9 cellular contexts compared by ENCODE assay signal in the genomic region with DNA sequence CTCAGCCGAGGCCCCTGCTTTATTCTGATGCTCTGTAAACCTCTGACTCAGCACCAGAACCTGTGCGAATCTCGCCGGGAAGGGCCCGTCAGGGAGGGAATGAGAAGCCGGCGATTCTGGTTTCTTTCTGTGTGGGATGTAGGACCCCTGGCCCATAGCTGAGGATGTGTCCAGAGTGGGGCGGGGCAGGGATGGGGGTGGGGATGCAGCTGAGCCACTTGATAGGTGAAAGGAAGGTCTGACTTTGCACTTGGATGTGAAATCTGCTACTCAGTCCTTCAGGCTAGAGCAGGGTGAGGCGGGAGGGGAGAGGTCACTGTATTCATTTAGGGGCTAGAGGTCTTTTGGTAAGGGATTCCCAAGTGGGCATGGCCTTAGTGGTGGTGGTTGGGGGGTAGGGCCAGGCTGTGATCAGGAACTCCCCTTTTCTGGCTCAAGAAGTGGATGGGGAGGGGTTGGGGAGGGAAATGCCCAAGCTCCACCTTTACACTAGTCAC. TPM values are rescaled to one million over a fixed set of nuclear protein-coding genes. Genes with fewer than 3 reads are reported as not detected.
A peak's percentile ranks its signal among the peaks of the same experiment; 100 is the strongest.
DNase-seq lines count a peak whose midpoint lies in the region; ATAC-seq and TF ChIP-seq lines count a peak whose summit lies in the region.
"Had no signal": no experiment of that assay in that cellular context is flagged by ENCODE, and none has a peak within 500 bp of the region (broad histone marks: within the 10 kb centered on the region; RNA-seq: fewer than 3 reads in every experiment).

No MANE protein-coding gene starts in this region.

- H3K36me3 ChIP-seq in adipocyte (ENCODE audit: control insufficient read depth, insufficient read depth, low read length, severe bottlenecking), result no peaks in the 10 kb centered on the region

- H3K4me3 ChIP-seq in HFF-Myc (replicated peaks; ENCODE audit: low read depth, low read length) (peak overlapping the region; percentile 40; the same call in 1 of the 2 replicates), adipocyte (ENCODE audit: low read length) (no peak overlapping the region)

- peaks cover 11% of the 10 kb centered on the region for H3K4me1 ChIP-seq in adipocyte (ENCODE audit: control insufficient read depth, insufficient read depth, low read length)

- no peak overlapping the region for H3K9ac ChIP-seq in adipocyte (ENCODE audit: low read length)

- H3K36me3 Mint-ChIP-seq in natural killer cell, result no peaks in the 10 kb centered on the region

- H3K27ac Mint-ChIP-seq in natural killer cell, result peak overlapping the region in 1 of 2 donors; percentile 86

- DNase-seq in ELR (ENCODE audit: low read depth) (peak; percentile 79), HFF-Myc (ENCODE audit: extremely low read depth, low read depth) (no peak), adipocyte (ENCODE audit: low read depth) (peak; percentile 73), natural killer cell (no peak)
- DNase-seq in activated effector memory CD4-positive, alpha-beta T cell treated with anti-CD3 and anti-CD28 coated beads, Interleukin-2, amount 50 U/mL, for 16 hours, result no peak
- DNase-seq: kidney glomerular epithelial cell had no signal

- H3K4me3 Mint-ChIP-seq in natural killer cell, result peak overlapping the region; percentile 49

- peaks cover 17% of the 10 kb centered on the region for H3K9me3 ChIP-seq in adipocyte (ENCODE audit: control insufficient read depth, low read length)

- ATAC-seq in natural killer cell (peak in 2 of 3 donors; percentile 13 to 19), GM21717 (IDR thresholded peaks at IDR 0.05; ENCODE audit: unreplicated experiment) (no peak), GM19397 (IDR thresholded peaks at IDR 0.05; ENCODE audit: unreplicated experiment) (no peak), HG02885 (IDR thresholded peaks at IDR 0.05; ENCODE audit: poor library complexity, unreplicated experiment) (no peak)

- H3K9me3 Mint-ChIP-seq in natural killer cell, result no peaks in the 10 kb centered on the region

- intact Hi-C loops in natural killer cell (cut with micrococcal nuclease), result loop anchor here (10.0 kb wide), 1 partner anchor 62 kb away; no protein-coding TSS in a partner anchor

- peaks cover 7% of the 10 kb centered on the region for H3K27me3 ChIP-seq in adipocyte (replicated peaks; ENCODE audit: control insufficient read depth, insufficient read depth, low read length)

- peaks cover 22 to 26% of the 10 kb centered on the region in 2 donors for H3K4me1 Mint-ChIP-seq in natural killer cell

- peaks cover 62 to 70% of the 10 kb centered on the region in 2 donors for H3K27me3 Mint-ChIP-seq in natural killer cell (ENCODE audit: low read depth in 2 of 2)

- TF ChIP-seq CTCF in HFF-Myc (IDR thresholded peaks at IDR 0.05; ENCODE audit: low read depth, low read length, missing control alignments), result no peak
- TF ChIP-seq CTCF in natural killer cell (IDR thresholded peaks at IDR 0.05), result no peak

RNA-seq across cellular contexts. Expression of gene TOX2, which starts 2.3 kb away (rescaled TPM):
- 1 to 10 TPM in 2 of 3 donors, under 1 TPM in 1; 0.93 to 1.8 (median 1.2) TPM for total RNA-seq in natural killer cell

Comparison
In these comparisons a context has a peak if more than half of its experiments do, and no peak if none do; other contexts are left out.
1. DNase-seq: peak in ELR (single experiment) and adipocyte (single experiment); none in HFF-Myc (single experiment), natural killer cell (single experiment) and activated effector memory CD4-positive, alpha-beta T cell treated with anti-CD3 and anti-CD28 coated beads, Interleukin-2, amount 50 U/mL, for 16 hours (single experiment).
2. ATAC-seq: peak in natural killer cell (2 of 3); none in GM21717 (single experiment), GM19397 (single experiment) and HG02885 (single experiment).